28 cellular contexts compared by ENCODE assay signal in genomic region chr5:105150324-105150723, GRCh38.
"Had no signal": no experiment of that assay in that cellular context is flagged by ENCODE, and none has a peak within 500 bp of the region (broad histone marks: within the 10 kb centered on the region; RNA-seq: fewer than 3 reads in every experiment).

No MANE protein-coding gene starts in this region.

- H3K9me3 ChIP-seq: lower lobe of right lung, neutrophil, psoas muscle, right atrium auricular region, right lobe of liver, tibial nerve, upper lobe of right lung had no signal

- H3K27ac Mint-ChIP-seq: naive B cell; natural killer cell; nephron progenitor cell; stimulated activated memory B cell treated with anti-CD40 and anti-IgM and Interleukin-4, amounts not matched to agents 10 μg/mL and 1 μg/mL and 100 μg/mL, for 72 hours; stimulated activated naive CD8-positive, alpha-beta T cell treated with anti-CD3 and anti-CD28 coated beads, Interleukin-15, amount 100 ng/mL, for 72 hours had no signal

- H3K27me3 ChIP-seq: neutrophil, right atrium auricular region, right lobe of liver, tibial nerve, upper lobe of right lung had no signal

- H3K27ac ChIP-seq: lower lobe of right lung, neutrophil, parathyroid adenoma, psoas muscle, right atrium auricular region, right lobe of liver, tibial nerve, upper lobe of right lung had no signal

- H3K4me1 Mint-ChIP-seq: naive B cell; natural killer cell; nephron progenitor cell; stimulated activated memory B cell treated with anti-CD40 and anti-IgM and Interleukin-4, amounts not matched to agents 10 μg/mL and 1 μg/mL and 100 μg/mL, for 72 hours; stimulated activated naive CD8-positive, alpha-beta T cell treated with anti-CD3 and anti-CD28 coated beads, Interleukin-15, amount 100 ng/mL, for 72 hours had no signal

- H3K4me3 Mint-ChIP-seq: naive B cell; natural killer cell; nephron progenitor cell; stimulated activated memory B cell treated with anti-CD40 and anti-IgM and Interleukin-4, amounts not matched to agents 10 μg/mL and 1 μg/mL and 100 μg/mL, for 72 hours; stimulated activated naive CD8-positive, alpha-beta T cell treated with anti-CD3 and anti-CD28 coated beads, Interleukin-15, amount 100 ng/mL, for 72 hours had no signal

- DNase-seq: hippocampal formation; kidney glomerular epithelial cell; left cardiac atrium; left ventricle myocardium superior; lower lobe of right lung; mammary epithelial cell; mesenchymal stem cell; naive B cell; natural killer cell; nephron progenitor cell; occipital lobe; psoas muscle; right lobe of liver; stimulated activated CD4-positive, alpha-beta T cell treated with anti-CD3 and anti-CD28 coated beads, Interleukin-1b, Interleukin-23, amount 100 ng/mL, for 48 hours; stimulated activated CD4-positive, alpha-beta T cell treated with anti-CD3 and anti-CD28 coated beads, Interleukin-2, amount 100 ng/mL, for 48 hours; stimulated activated CD4-positive, alpha-beta T cell treated with anti-CD3 and anti-CD28 coated beads, Interleukin-4, amount 100 ng/mL, for 4 hours; stimulated activated CD8-positive, alpha-beta memory T cell treated with anti-CD3 and anti-CD28 coated beads, Interleukin-4, amount 100 ng/mL, for 48 hours; stimulated activated naive CD4-positive, alpha-beta T cell treated with Interleukin-2 at 50 U/mL for 16 hours; stimulated activated naive CD8-positive, alpha-beta T cell treated with anti-CD3 and anti-CD28 coated beads, Interleukin-15, amount 100 ng/mL, for 72 hours; substantia nigra; upper lobe of right lung had no signal

- ATAC-seq: left cardiac atrium; left lobe of liver; left ventricle myocardium superior; lower lobe of right lung; natural killer cell; psoas muscle; right lobe of liver; stimulated activated memory B cell treated with anti-CD40 and anti-IgM and Interleukin-4, amounts not matched to agents 10 μg/mL and 1 μg/mL and 100 μg/mL, for 72 hours; stimulated activated naive CD8-positive, alpha-beta T cell treated with anti-CD3 and anti-CD28 coated beads, Interleukin-15, amount 100 ng/mL, for 72 hours; upper lobe of right lung had no signal

- H3K9me3 Mint-ChIP-seq: nephron progenitor cell had no signal

- H2AFZ ChIP-seq: parathyroid adenoma had no signal

- H3K9ac ChIP-seq: parathyroid adenoma had no signal

- H3K4me2 ChIP-seq: smooth muscle cell had no signal

- H3K36me3 ChIP-seq: lower lobe of right lung, neutrophil, right atrium auricular region, right lobe of liver, tibial nerve, upper lobe of right lung had no signal

- H3K4me3 ChIP-seq: lower lobe of right lung, psoas muscle, right atrium auricular region, right lobe of liver, smooth muscle cell, tibial nerve, upper lobe of right lung had no signal

- H3K27me3 Mint-ChIP-seq: naive B cell; stimulated activated memory B cell treated with anti-CD40 and anti-IgM and Interleukin-4, amounts not matched to agents 10 μg/mL and 1 μg/mL and 100 μg/mL, for 72 hours; stimulated activated naive CD8-positive, alpha-beta T cell treated with anti-CD3 and anti-CD28 coated beads, Interleukin-15, amount 100 ng/mL, for 72 hours had no signal

- H3K4me1 ChIP-seq: lower lobe of right lung, parathyroid adenoma, psoas muscle, right atrium auricular region, right lobe of liver, tibial nerve, upper lobe of right lung had no signal

- H3K79me2 ChIP-seq: parathyroid adenoma had no signal

- H3K36me3 Mint-ChIP-seq: naive B cell; stimulated activated memory B cell treated with anti-CD40 and anti-IgM and Interleukin-4, amounts not matched to agents 10 μg/mL and 1 μg/mL and 100 μg/mL, for 72 hours had no signal
